In the genomic region with DNA sequence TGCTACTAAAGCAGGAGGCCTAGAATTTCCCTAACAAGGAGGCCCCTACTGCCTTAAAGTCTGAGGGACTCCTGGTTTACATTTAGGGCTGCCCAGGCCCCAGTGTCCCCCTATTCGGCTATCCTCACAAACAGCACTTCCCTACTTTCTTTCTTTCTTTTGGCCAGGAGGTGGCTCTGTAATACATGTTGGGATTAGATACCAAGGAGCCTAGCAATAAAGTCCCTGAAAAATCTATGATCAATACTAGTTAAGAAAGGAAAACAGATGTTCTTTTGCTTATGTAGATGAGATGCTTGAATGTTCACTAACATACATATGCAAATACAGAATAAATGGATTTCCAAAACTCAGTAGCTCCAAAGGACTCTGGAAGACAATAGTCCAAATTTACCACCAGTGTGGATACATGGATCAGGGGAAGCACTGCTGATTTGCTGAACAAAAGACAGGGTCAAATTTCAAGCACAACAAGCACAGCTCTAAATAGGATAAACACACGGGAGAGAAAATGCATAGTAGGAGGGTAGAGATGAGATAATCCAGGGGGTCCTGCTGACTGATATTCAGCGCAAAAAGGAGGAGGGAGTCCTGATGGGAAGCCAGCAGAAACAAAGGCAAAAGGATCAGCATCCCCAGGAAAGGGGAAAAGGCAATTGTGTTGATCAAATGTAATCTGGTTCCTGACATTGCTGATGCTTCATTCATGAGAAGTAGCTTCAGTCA, we compare ENCODE assay signal across 9 cellular contexts.
DNase-seq lines count a peak whose midpoint lies in the region; ATAC-seq, FAIRE-seq and TF ChIP-seq lines count a peak whose summit lies in the region.
"Had no signal": no experiment of that assay in that cellular context is flagged by ENCODE, and none has a peak within 500 bp of the region (broad histone marks: within the 10 kb centered on the region; RNA-seq: fewer than 3 reads in every experiment).

No MANE protein-coding gene starts in this region.

- no peak overlapping the region for H3K4me3 ChIP-seq in Caco-2 (ENCODE audit: low read depth, low read length)
- no peak overlapping the region for H3K4me3 ChIP-seq in astrocyte (ENCODE audit: insufficient read depth, low read depth, low read length)
- H3K4me3 ChIP-seq in lower lobe of right lung, result no peak overlapping the region

- H3K36me3 Mint-ChIP-seq in Caco-2 (ENCODE audit: insufficient read depth, unreplicated experiment) (no peaks in the 10 kb centered on the region), astrocyte (ENCODE audit: low read depth, unreplicated experiment) (no peaks in the 10 kb centered on the region)

- H3K9me3 Mint-ChIP-seq in Caco-2 (ENCODE audit: unreplicated experiment), result no peaks in the 10 kb centered on the region
- no peaks in the 10 kb centered on the region for H3K9me3 Mint-ChIP-seq in astrocyte (ENCODE audit: unreplicated experiment)
- H3K9me3 Mint-ChIP-seq: T-helper 1 cell treated with Interleukin-12 subunit alpha and Interleukin-12 subunit beta and Interleukin-4 antibody, amounts not matched to agents 30 μg/mL and 1 μg/mL, for 36 hours had no signal

- BruUV-seq in Caco-2 (replicated peaks; lab: Mats Ljungman, UMichigan), result no TSS peak

- no peaks in the 10 kb centered on the region for H3K9me3 ChIP-seq in Caco-2
- H3K9me3 ChIP-seq in astrocyte (ENCODE audit: insufficient read depth, low read depth, low read length), result no peaks in the 10 kb centered on the region
- no peaks in the 10 kb centered on the region for H3K9me3 ChIP-seq in lower lobe of right lung

- peak; percentile 29 to 43 for TF ChIP-seq CTCF in Caco-2 (IDR thresholded peaks at IDR 0.05; ENCODE audit: insufficient read depth in 1 of 2, low read depth in 1 of 2, low read length in 1 of 2, severe bottlenecking in 1 of 2, unreplicated experiment in 1 of 2)
- peak; percentile 26 for TF ChIP-seq CTCF in astrocyte (IDR thresholded peaks at IDR 0.05; ENCODE audit: insufficient read depth, low read depth, low read length)
- peak; percentile 21 for TF ChIP-seq CTCF in lower lobe of right lung (IDR thresholded peaks at IDR 0.05)

- H2AFZ ChIP-seq in astrocyte (ENCODE audit: low read depth, low read length), result no peak overlapping the region

- no peaks in the 10 kb centered on the region for H3K36me3 ChIP-seq in Caco-2 (ENCODE audit: control insufficient read depth, insufficient read depth, low read length)
- H3K36me3 ChIP-seq in astrocyte (ENCODE audit: insufficient read depth, low read length), result no peaks in the 10 kb centered on the region
- H3K36me3 ChIP-seq in lower lobe of right lung, result no peaks in the 10 kb centered on the region

- CTCF ChIA-PET in Caco-2 (lab: Charles Lee), result interaction anchor here (0.6 kb wide), 1 partner anchor 84 kb away, joined by 3 read pairs; no protein-coding TSS in a partner anchor

- no peak for FAIRE-seq in astrocyte (lab: Jason Lieb, UNC)

- H3K9ac ChIP-seq in astrocyte (ENCODE audit: low read length), result no peak overlapping the region

- peak in 1 of 2 experiments; percentile 9 for DNase-seq in Caco-2
- DNase-seq in NCI-H128 (lab: John Stamatoyannopoulos, UW; ENCODE audit: unreplicated experiment), result peak; percentile 47
- no peak for DNase-seq in astrocyte (ENCODE audit: low read depth)
- no peak for DNase-seq in lower lobe of right lung
- DNase-seq in stimulated activated naive CD8-positive, alpha-beta T cell treated with anti-CD3 and anti-CD28 coated beads, Interleukin-15, Interleukin-2, amounts not matched to agents 100 U/mL and 50 U/mL, for 24 hours, result no peak
- DNase-seq in activated CD4-positive, alpha-beta T cell treated with anti-CD3 and anti-CD28 coated beads, Interleukin-2, amount 50 U/mL, for 48 hours, result no peak
- no peak for DNase-seq in RPMI8226

- H3K79me2 ChIP-seq in astrocyte (ENCODE audit: insufficient read depth, low read length), result no peaks in the 10 kb centered on the region

- H3K4me1 Mint-ChIP-seq in Caco-2 (ENCODE audit: low read depth, unreplicated experiment), result no peaks in the 10 kb centered on the region
- H3K4me1 Mint-ChIP-seq in astrocyte (ENCODE audit: low read depth, unreplicated experiment), result peaks cover 4% of the 10 kb centered on the region

- no peak for ATAC-seq in lower lobe of right lung
- no peak for ATAC-seq in stimulated activated naive CD8-positive, alpha-beta T cell treated with anti-CD3 and anti-CD28 coated beads, Interleukin-15, Interleukin-2, amounts not matched to agents 100 U/mL and 50 U/mL, for 24 hours
- no peak for ATAC-seq in GM18505 (IDR thresholded peaks at IDR 0.05; ENCODE audit: unreplicated experiment)

- no peak overlapping the region for H3K4me2 ChIP-seq in astrocyte (ENCODE audit: low read length)

- H3K27ac Mint-ChIP-seq in Caco-2 (ENCODE audit: unreplicated experiment) (no peak overlapping the region), astrocyte (ENCODE audit: unreplicated experiment) (no peak overlapping the region)
- H3K27ac Mint-ChIP-seq: T-helper 1 cell treated with Interleukin-12 subunit alpha and Interleukin-12 subunit beta and Interleukin-4 antibody, amounts not matched to agents 30 μg/mL and 1 μg/mL, for 36 hours had no signal

- H3K27me3 ChIP-seq in Caco-2 (replicated peaks; ENCODE audit: control insufficient read depth, insufficient read depth, low read length) (no peaks in the 10 kb centered on the region), astrocyte (ENCODE audit: insufficient read depth, low read length) (no peaks in the 10 kb centered on the region), lower lobe of right lung (ENCODE audit: low read depth) (no peaks in the 10 kb centered on the region)

- intact Hi-C loops in Caco-2 (cut with micrococcal nuclease; ENCODE audit: unreplicated experiment), result loop anchor here (1.0 kb wide), 1 partner anchor 140 kb away; no protein-coding TSS in a partner anchor
- intact Hi-C loops in lower lobe of right lung (cut with DNase I), result no loop called here

- no peak overlapping the region for H3K4me3 Mint-ChIP-seq in Caco-2 (ENCODE audit: unreplicated experiment)
- H3K4me3 Mint-ChIP-seq in astrocyte (ENCODE audit: unreplicated experiment), result no peak overlapping the region
- H3K4me3 Mint-ChIP-seq: T-helper 1 cell treated with Interleukin-12 subunit alpha and Interleukin-12 subunit beta and Interleukin-4 antibody, amounts not matched to agents 30 μg/mL and 1 μg/mL, for 36 hours had no signal

- H3K27ac ChIP-seq in astrocyte (ENCODE audit: low read depth, low read length), result no peak overlapping the region
- no peak overlapping the region for H3K27ac ChIP-seq in lower lobe of right lung

- no peaks in the 10 kb centered on the region for H4K20me1 ChIP-seq in astrocyte (ENCODE audit: insufficient read depth, low read length)

- TF ChIP-seq POLR2A in GM18505 (IDR thresholded peaks at IDR 0.05; ENCODE audit: borderline replicate concordance, extremely low read depth, insufficient read depth, insufficient read length), result no peak

- POLR2A ChIA-PET in Caco-2 (lab: Charles Lee), result no interaction called here

- H3K4me1 ChIP-seq in Caco-2 (no peaks in the 10 kb centered on the region), astrocyte (ENCODE audit: insufficient read depth, low read length) (no peaks in the 10 kb centered on the region), lower lobe of right lung (no peaks in the 10 kb centered on the region)

- H3K27me3 Mint-ChIP-seq in Caco-2 (ENCODE audit: insufficient read depth, unreplicated experiment), result no peaks in the 10 kb centered on the region
- H3K27me3 Mint-ChIP-seq in astrocyte (ENCODE audit: low read depth, unreplicated experiment), result no peaks in the 10 kb centered on the region
